ENCODE assay signal across 8 cellular contexts in the genomic region with DNA sequence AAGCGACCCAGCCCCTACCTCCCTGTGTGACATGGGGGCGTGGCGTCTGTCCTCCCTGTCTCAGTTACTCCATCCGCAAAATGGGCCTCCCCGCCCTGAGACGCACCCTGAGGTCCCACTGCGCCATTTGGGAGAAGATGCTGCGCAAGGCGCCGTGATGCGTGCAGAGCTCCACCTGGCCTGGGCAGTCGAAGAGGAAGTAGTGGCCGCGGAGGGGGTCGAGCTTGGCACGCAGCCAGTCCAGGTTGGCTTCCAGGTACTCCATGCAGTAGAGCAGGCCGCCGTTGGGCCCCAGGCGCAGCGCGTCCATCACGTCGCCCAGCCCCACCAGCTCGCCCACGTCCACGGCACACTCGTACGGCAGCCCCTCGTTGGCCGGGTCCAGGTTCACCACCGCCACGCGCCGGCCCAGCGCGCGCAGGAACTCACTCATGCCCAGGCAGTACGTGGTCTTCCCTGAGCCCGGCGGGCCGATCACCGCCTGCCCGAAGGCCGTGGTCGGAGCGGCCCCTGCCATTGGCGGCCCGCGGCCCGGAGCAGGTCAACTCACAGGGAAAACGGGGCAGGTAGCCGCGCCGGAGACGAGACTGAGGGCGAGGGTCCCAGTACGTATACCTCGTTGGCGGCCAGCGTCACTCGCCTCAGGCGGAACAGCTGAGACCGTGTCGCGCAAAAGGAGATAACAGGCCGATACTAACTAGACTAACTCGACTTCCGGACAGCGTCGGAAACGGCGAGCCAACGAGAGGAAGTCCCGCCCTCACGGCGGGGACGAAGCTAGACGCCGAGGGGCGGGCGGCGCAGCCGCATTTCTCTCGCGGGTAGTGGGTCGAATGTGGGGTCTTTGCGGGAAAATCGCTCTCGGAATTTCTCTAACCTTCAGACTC. TPM values are rescaled to one million over a fixed set of nuclear protein-coding genes. Genes with fewer than 3 reads are reported as not detected.
DNase-seq lines count a peak whose midpoint lies in the region; ATAC-seq and TF ChIP-seq lines count a peak whose summit lies in the region.

A gene (minus strand): TSS at position 704 of the 887 bp plus-strand sequence. CDS start 187 bp downstream, at position 517.

- peak; percentile 89 for DNase-seq in AG08396 (ENCODE audit: low spot score)
- DNase-seq in NCI-H460 (ENCODE audit: extremely low read depth, low read depth) = peak; percentile 50
- DNase-seq in activated CD4-positive, alpha-beta T cell treated with anti-CD3 and anti-CD28 coated beads, Interleukin-2, amount 10 ng/mL, durations not matched to agents 7 days and 5 days = peak; percentile 85
- DNase-seq in coronary artery (ENCODE audit: low spot score) = peak; percentile 82
- DNase-seq in left lobe of liver (ENCODE audit: low spot score) = peak; percentile 85
- DNase-seq in stimulated activated CD4-positive, alpha-beta T cell treated with anti-CD3 and anti-CD28 coated beads, Interleukin-2, amount 100 ng/mL, for 24 hours = peak; percentile 81

- peak within 1 kb of the TSS; percentile 95 for H3K27ac Mint-ChIP-seq in activated CD4-positive, alpha-beta T cell treated with anti-CD3 and anti-CD28 coated beads, Interleukin-2, amount 10 ng/mL, durations not matched to agents 7 days and 5 days

- no peak for TF ChIP-seq CTCF in coronary artery (IDR thresholded peaks at IDR 0.05)

- H3K4me3 ChIP-seq in coronary artery = peak within 1 kb of the TSS; percentile 86

- peaks cover 34% of the 10 kb centered on the region for H3K4me1 Mint-ChIP-seq in activated CD4-positive, alpha-beta T cell treated with anti-CD3 and anti-CD28 coated beads, Interleukin-2, amount 10 ng/mL, durations not matched to agents 7 days and 5 days

- H3K4me3 Mint-ChIP-seq in activated CD4-positive, alpha-beta T cell treated with anti-CD3 and anti-CD28 coated beads, Interleukin-2, amount 10 ng/mL, durations not matched to agents 7 days and 5 days = peak within 1 kb of the TSS; percentile 94

- no peaks in the 10 kb centered on the region for H3K9me3 Mint-ChIP-seq in activated CD4-positive, alpha-beta T cell treated with anti-CD3 and anti-CD28 coated beads, Interleukin-2, amount 10 ng/mL, durations not matched to agents 7 days and 5 days

- peak within 1 kb of the TSS; percentile 84 to 88 for H3K27ac ChIP-seq in coronary artery

- no peaks in the 10 kb centered on the region for H3K27me3 Mint-ChIP-seq in activated CD4-positive, alpha-beta T cell treated with anti-CD3 and anti-CD28 coated beads, Interleukin-2, amount 10 ng/mL, durations not matched to agents 7 days and 5 days

- CTCF ChIA-PET in activated CD4-positive, alpha-beta T cell treated with anti-CD3 and anti-CD28 coated beads, Interleukin-2, amount 10 ng/mL, durations not matched to agents 7 days and 5 days (lab: Charles Lee) = interaction anchor here (0.7 to 1.6 kb wide), 13 partner anchors 9 to 288 kb away, joined by 3 to 11 read pairs (median 3); a partner anchor contains a TSS

- peaks cover 59% of the 10 kb centered on the region for H3K36me3 Mint-ChIP-seq in activated CD4-positive, alpha-beta T cell treated with anti-CD3 and anti-CD28 coated beads, Interleukin-2, amount 10 ng/mL, durations not matched to agents 7 days and 5 days (ENCODE audit: low read depth)

- POLR2A ChIA-PET in activated CD4-positive, alpha-beta T cell treated with anti-CD3 and anti-CD28 coated beads, Interleukin-2, amount 10 ng/mL, durations not matched to agents 7 days and 5 days (lab: Charles Lee) = interaction anchor here (0.6 to 1.4 kb wide), 4 partner anchors 11 to 25 kb away, joined by 3 to 5 read pairs (median 5); a partner anchor contains a TSS

- ATAC-seq in GM18907 (IDR thresholded peaks at IDR 0.05; ENCODE audit: unreplicated experiment) = peak; percentile 85
- peak; percentile 81 for ATAC-seq in HG03139 (IDR thresholded peaks at IDR 0.05; ENCODE audit: unreplicated experiment)
- peak; percentile 94 for ATAC-seq in left lobe of liver

RNA-seq across cellular contexts. Expression of the gene that starts here (rescaled TPM):
- total RNA-seq in NCI-H460 (2014; rRNA removed; shearing (Covaris generic)) = 13.5 and 19.5 TPM in 2 replicates
- 11.7 and 15.4 TPM in 2 replicates for polyA plus RNA-seq in NCI-H460 (2014; cell fraction: nucleus; rRNA removed)
- total RNA-seq in activated CD4-positive, alpha-beta T cell treated with anti-CD3 and anti-CD28 coated beads, Interleukin-2, amount 10 ng/mL, durations not matched to agents 7 days and 5 days = 10 to 100 TPM; 25.9 to 26.9 TPM
- 15.9 TPM for total RNA-seq in left lobe of liver

Comparison
In these comparisons a context has a peak if more than half of its experiments do, and no peak if none do; other contexts are left out.
1. Peak in every context shown above with its lines: DNase-seq, ATAC-seq, H3K4me3 ChIP-seq and H3K27ac ChIP-seq.